In genomic region chr10:58291538-58292174, GRCh38 we compare ENCODE assay signal across 9 cellular contexts. TPM values are rescaled to one million over a fixed set of nuclear protein-coding genes. Genes with fewer than 3 reads are reported as not detected.
A peak's percentile ranks its signal among the peaks of the same experiment; 100 is the strongest.
DNase-seq lines count a peak whose midpoint lies in the region; ATAC-seq, FAIRE-seq and TF ChIP-seq lines count a peak whose summit lies in the region.
"Had no signal": no experiment of that assay in that cellular context is flagged by ENCODE, and none has a peak within 500 bp of the region (broad histone marks: within the 10 kb centered on the region; RNA-seq: fewer than 3 reads in every experiment).

No MANE protein-coding gene starts in this region.

- peak; percentile 91 for ATAC-seq in HG02623 (IDR thresholded peaks at IDR 0.05; ENCODE audit: unreplicated experiment)
- ATAC-seq in naive thymus-derived CD4-positive, alpha-beta T cell: peak; percentile 86

- POLR2A ChIA-PET in naive thymus-derived CD4-positive, alpha-beta T cell (lab: Charles Lee): no interaction called here

- no peaks in the 10 kb centered on the region for H3K27me3 ChIP-seq in naive thymus-derived CD4-positive, alpha-beta T cell (ENCODE audit: control insufficient read depth in 2 of 2, insufficient read depth in 2 of 2, low read length in 2 of 2)
- H3K27me3 ChIP-seq: SJCRH30 had no signal

- peaks cover 0 to 5% (median 3%) of the 10 kb centered on the region in 7 donors for H3K4me1 Mint-ChIP-seq in naive thymus-derived CD4-positive, alpha-beta T cell

- CTCF ChIA-PET in naive thymus-derived CD4-positive, alpha-beta T cell (lab: Charles Lee): interaction anchor here (0.6 to 7.3 kb wide), 9 partner anchors 14 to 1620 kb away, joined by 3 to 118 read pairs (median 3); no protein-coding TSS in a partner anchor

- no peaks in the 10 kb centered on the region for H3K9me3 Mint-ChIP-seq in naive thymus-derived CD4-positive, alpha-beta T cell

- H3K4me3 Mint-ChIP-seq in naive thymus-derived CD4-positive, alpha-beta T cell: no peak overlapping the region

- H3K4me1 ChIP-seq in naive thymus-derived CD4-positive, alpha-beta T cell (ENCODE audit: control insufficient read depth in 2 of 2, insufficient read depth in 2 of 2, low read length in 2 of 2): no peaks in the 10 kb centered on the region
- H3K4me1 ChIP-seq: SJCRH30 had no signal

- H3K27me3 Mint-ChIP-seq in naive thymus-derived CD4-positive, alpha-beta T cell: no peaks in the 10 kb centered on the region

- H3K27ac ChIP-seq in VCaP: no peak overlapping the region
- no peak overlapping the region for H3K27ac ChIP-seq in naive thymus-derived CD4-positive, alpha-beta T cell (ENCODE audit: low read depth, low read length)
- H3K27ac ChIP-seq: SJCRH30 had no signal

- intact Hi-C loops in naive thymus-derived CD4-positive, alpha-beta T cell (cut with micrococcal nuclease): loop anchor here (1.0 to 10.0 kb wide), 6 partner anchors 22 to 709 kb away; partner anchors contain the start of gene CISD1 (in 2 of the 2)

- TF ChIP-seq CTCF in VCaP (conservative IDR thresholded peaks at IDR 0.05): peak; percentile 86

- peak; percentile 28 for FAIRE-seq in GM12891 (lab: Jason Lieb, UNC)

- no peak overlapping the region for H3K4me3 ChIP-seq in naive thymus-derived CD4-positive, alpha-beta T cell (ENCODE audit: low read length)
- H3K4me3 ChIP-seq: SJCRH30 had no signal

- no peak for TF ChIP-seq POLR2A in GM12891 (IDR thresholded peaks at IDR 0.05; ENCODE audit: low read depth, low read length)
- no peak for TF ChIP-seq POLR2A in erythroblast (IDR thresholded peaks at IDR 0.05; ENCODE audit: low read length)

- peak overlapping the region in 2 of 9 donors; percentile 60 to 76 for H3K27ac Mint-ChIP-seq in naive thymus-derived CD4-positive, alpha-beta T cell

- no peaks in the 10 kb centered on the region for H3K9me3 ChIP-seq in naive thymus-derived CD4-positive, alpha-beta T cell (ENCODE audit: control insufficient read depth in 2 of 3, low read length in 3 of 3)
- H3K9me3 ChIP-seq: SJCRH30 had no signal

- no peaks in the 10 kb centered on the region for H3K36me3 ChIP-seq in naive thymus-derived CD4-positive, alpha-beta T cell (ENCODE audit: control insufficient read depth in 2 of 3, insufficient read depth in 3 of 3, low read length in 3 of 3)
- H3K36me3 ChIP-seq: SJCRH30 had no signal

- DNase-seq in Ammon's horn (ENCODE audit: low spot score) (peak; percentile 67), GM12891 (ENCODE audit: insufficient read length, low spot score) (no peak), MV-4-11 (lab: John Stamatoyannopoulos, UW) (peak; percentile 65), erythroblast (lab: John Stamatoyannopoulos, UW) (peak; percentile 55 to 68), 8988T (no peak)
- DNase-seq in naive thymus-derived CD4-positive, alpha-beta T cell: peak in 7 of 9 donors; percentile 23 to 59 (median 44)

- H3K36me3 Mint-ChIP-seq in naive thymus-derived CD4-positive, alpha-beta T cell: peaks cover 0 to 4% (median 0%) of the 10 kb centered on the region in 5 donors

TF ChIP-seq in GM12891, 5 proteins besides CTCF, POLR2A, EP300 and RAD21:
- no peak for TF ChIP-seq SPI1 (IDR thresholded peaks at IDR 0.05; ENCODE audit: low read depth, low read length)

RNA-seq across cellular contexts. Expression of gene CISD1, which starts 22.7 kb away (rescaled TPM):
- 25.9 TPM for polyA plus RNA-seq in GM12891 (2012; ENCODE audit: low read depth, missing spikeins)
- total RNA-seq in naive thymus-derived CD4-positive, alpha-beta T cell: 10 to 100 TPM in 2 of 5 experiments, 1 to 10 TPM in 3; 5.1 to 45.7 (median 9.2) TPM
- 10 to 100 TPM; 44.7 to 60.4 TPM for polyA plus RNA-seq in naive thymus-derived CD4-positive, alpha-beta T cell

RNA-seq across cellular contexts. Expression of gene IPMK, which starts 24.0 kb away (rescaled TPM):
- 1.6 TPM for polyA plus RNA-seq in GM12891 (2012; ENCODE audit: low read depth, missing spikeins)
- total RNA-seq in naive thymus-derived CD4-positive, alpha-beta T cell: 1 to 10 TPM; 3.7 to 6.4 (median 6.1) TPM
- 1 to 10 TPM; 1.6 to 1.8 TPM for polyA plus RNA-seq in naive thymus-derived CD4-positive, alpha-beta T cell

RNA-seq across cellular contexts. Expression of gene UBE2D1, which starts 43.1 kb away (rescaled TPM):
- polyA plus RNA-seq in GM12891 (2012; ENCODE audit: low read depth, missing spikeins): 5.4 TPM
- 10 to 100 TPM; 11.3 to 23.8 (median 12.8) TPM for total RNA-seq in naive thymus-derived CD4-positive, alpha-beta T cell
- polyA plus RNA-seq in naive thymus-derived CD4-positive, alpha-beta T cell: 10 to 100 TPM; 12.3 to 19.2 TPM

Comparison
In these comparisons a context has a peak if more than half of its experiments do, and no peak if none do; other contexts are left out.
1. DNase-seq: peak in Ammon's horn (single experiment), MV-4-11 (single experiment), erythroblast (2 of 2) and naive thymus-derived CD4-positive, alpha-beta T cell (7 of 9); none in GM12891 (single experiment) and 8988T (single experiment).